Comparison of ENCODE assay signal across 1 cellular context in the genomic region with DNA sequence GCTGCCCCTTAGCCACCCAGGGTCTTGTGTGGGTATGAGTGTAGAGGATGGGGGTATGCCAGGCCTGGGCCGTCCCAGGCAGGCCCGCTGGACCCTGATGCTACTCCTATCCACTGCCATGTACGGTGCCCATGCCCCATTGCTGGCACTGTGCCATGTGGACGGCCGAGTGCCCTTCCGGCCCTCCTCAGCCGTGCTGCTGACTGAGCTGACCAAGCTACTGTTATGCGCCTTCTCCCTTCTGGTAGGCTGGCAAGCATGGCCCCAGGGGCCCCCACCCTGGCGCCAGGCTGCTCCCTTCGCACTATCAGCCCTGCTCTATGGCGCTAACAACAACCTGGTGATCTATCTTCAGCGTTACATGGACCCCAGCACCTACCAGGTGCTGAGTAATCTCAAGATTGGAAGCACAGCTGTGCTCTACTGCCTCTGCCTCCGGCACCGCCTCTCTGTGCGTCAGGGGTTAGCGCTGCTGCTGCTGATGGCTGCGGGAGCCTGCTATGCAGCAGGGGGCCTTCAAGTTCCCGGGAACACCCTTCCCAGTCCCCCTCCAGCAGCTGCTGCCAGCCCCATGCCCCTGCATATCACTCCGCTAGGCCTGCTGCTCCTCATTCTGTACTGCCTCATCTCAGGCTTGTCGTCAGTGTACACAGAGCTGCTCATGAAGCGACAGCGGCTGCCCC.
TF ChIP-seq lines count a peak whose summit lies in the region.

No MANE protein-coding gene starts in this region.

TF ChIP-seq in K562, 482 proteins besides CTCF, POLR2A, EP300 and RAD21:
- TF ChIP-seq POLR2G (IDR thresholded peaks at IDR 0.05; ENCODE audit: low read depth, low read length) (0 out of 2 replicates have a peak, but pooled peaks have one; percentile 32), NFIC (IDR thresholded peaks at IDR 0.05) (peak; percentile 89), TCF3 (CRISPR knock-in tag; IDR thresholded peaks at IDR 0.05) (peak; percentile 28; the same call in 1 of the 2 replicates), ZBTB33 (CRISPR knock-in tag; IDR thresholded peaks at IDR 0.05) (peak; percentile 93), CBFA2T2 (conservative IDR thresholded peaks at IDR 0.05) (peak; percentile 50; the same call in 1 of the 2 replicates), RBFOX2 (IDR thresholded peaks at IDR 0.05; ENCODE audit: low read depth, low read length) (peak; percentile 42), KDM4B (IDR thresholded peaks at IDR 0.05; ENCODE audit: borderline replicate concordance in 2 of 2, low read depth in 1 of 2) (no peak), CBFA2T3 (IDR thresholded peaks at IDR 0.05) (peak; percentile 52; the same call in 1 of the 2 replicates), TFAP4 (CRISPR knock-in tag; IDR thresholded peaks at IDR 0.05; ENCODE audit: borderline replicate concordance) (0 out of 2 replicates have a peak, but pooled peaks have one; percentile 32), ZNF77 (CRISPR knock-in tag; IDR thresholded peaks at IDR 0.05) (no peak), SMAD1 (IDR thresholded peaks at IDR 0.05; ENCODE audit: low read depth, low read length, partially characterized antibody) (no peak), ZNF12 (CRISPR knock-in tag; IDR thresholded peaks at IDR 0.05) (no peak)
- TF ChIP-seq, protein P1, sequence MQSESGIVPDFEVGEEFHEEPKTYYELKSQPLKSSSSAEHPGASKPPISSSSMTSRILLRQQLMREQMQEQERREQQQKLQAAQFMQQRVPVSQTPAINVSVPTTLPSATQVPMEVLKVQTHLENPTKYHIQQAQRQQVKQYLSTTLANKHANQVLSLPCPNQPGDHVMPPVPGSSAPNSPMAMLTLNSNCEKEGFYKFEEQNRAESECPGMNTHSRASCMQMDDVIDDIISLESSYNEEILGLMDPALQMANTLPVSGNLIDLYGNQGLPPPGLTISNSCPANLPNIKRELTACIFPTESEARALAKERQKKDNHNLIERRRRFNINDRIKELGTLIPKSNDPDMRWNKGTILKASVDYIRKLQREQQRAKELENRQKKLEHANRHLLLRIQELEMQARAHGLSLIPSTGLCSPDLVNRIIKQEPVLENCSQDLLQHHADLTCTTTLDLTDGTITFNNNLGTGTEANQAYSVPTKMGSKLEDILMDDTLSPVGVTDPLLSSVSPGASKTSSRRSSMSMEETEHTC (IDR thresholded peaks at IDR 0.05) = no peak
TF ChIP-seq in K562: peak in this region for 8.
